Comparison of ENCODE assay signal across 9 cellular contexts in the genomic region with DNA sequence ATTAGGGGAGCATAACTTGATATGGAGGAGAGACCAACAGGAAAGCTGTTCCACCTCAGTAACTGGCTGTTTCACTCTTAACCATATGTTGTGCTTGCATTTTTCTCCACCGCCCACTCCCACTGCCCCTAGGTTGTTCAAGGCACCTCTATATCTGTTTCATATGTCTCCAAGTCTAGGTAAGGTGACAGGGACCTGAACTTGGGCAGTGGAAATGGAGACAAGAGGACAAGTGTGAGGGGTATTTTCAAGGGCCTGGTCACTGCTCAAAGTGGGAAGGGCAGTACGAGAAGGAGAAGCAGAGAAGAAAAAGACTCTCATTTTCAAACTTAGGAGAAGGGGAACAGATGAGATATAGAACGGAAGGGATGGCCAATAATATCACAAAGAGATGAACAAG. TPM values are rescaled to one million over a fixed set of nuclear protein-coding genes. Genes with fewer than 3 reads are reported as not detected.
DNase-seq lines count a peak whose midpoint lies in the region; ATAC-seq, FAIRE-seq and TF ChIP-seq lines count a peak whose summit lies in the region.
"Had no signal": no experiment of that assay in that cellular context is flagged by ENCODE, and none has a peak within 500 bp of the region (broad histone marks: within the 10 kb centered on the region; RNA-seq: fewer than 3 reads in every experiment).

No MANE protein-coding gene starts in this region.

- H3K9ac ChIP-seq in mesendoderm (ENCODE audit: low read length), result peak overlapping the region; percentile 100

- H3K79me2 ChIP-seq in mesendoderm (ENCODE audit: control insufficient read depth, insufficient read depth, low read length), result peaks cover 83% of the 10 kb centered on the region

- H3K4me1 ChIP-seq in RWPE2 (ENCODE audit: insufficient read depth, poor library complexity, severe bottlenecking), result peaks cover 61% of the 10 kb centered on the region
- H3K4me1 ChIP-seq in mesendoderm (ENCODE audit: control insufficient read depth, low read depth, low read length), result peaks cover 19% of the 10 kb centered on the region
- H3K4me1 ChIP-seq in ovary (ENCODE audit: insufficient read depth), result no peaks in the 10 kb centered on the region

- H3K27ac ChIP-seq in RWPE2 (ENCODE audit: poor library complexity, severe bottlenecking), result peak overlapping the region; percentile 96
- no peak overlapping the region for H3K27ac ChIP-seq in mesendoderm (ENCODE audit: low read depth, low read length)
- H3K27ac ChIP-seq in ovary, result no peak overlapping the region

- peak overlapping the region; percentile 77 for H3K4me2 ChIP-seq in mesendoderm (ENCODE audit: low read length)

- H2BK15ac ChIP-seq in mesendoderm (replicated peaks; ENCODE audit: low read depth), result no peak overlapping the region

- no peak overlapping the region for H3K18ac ChIP-seq in mesendoderm (ENCODE audit: low read length)

- H3K27me3 ChIP-seq in RWPE2 (ENCODE audit: insufficient read depth, poor library complexity, severe bottlenecking) (no peaks in the 10 kb centered on the region), mesendoderm (ENCODE audit: insufficient read depth, low read length, poor library complexity) (no peaks in the 10 kb centered on the region), ovary (no peaks in the 10 kb centered on the region)

- TF ChIP-seq POLR2A in GM12892 (IDR thresholded peaks at IDR 0.05; ENCODE audit: low read depth, low read length) (peak; percentile 49; the same call in 1 of the 2 replicates), ovary (IDR thresholded peaks at IDR 0.05) (no peak)

- H2BK120ac ChIP-seq in mesendoderm (ENCODE audit: low read depth, low read length), result no peak overlapping the region

- peak overlapping the region; percentile 56 for H3K56ac ChIP-seq in mesendoderm (ENCODE audit: low read length)

- no peak overlapping the region for H4K5ac ChIP-seq in mesendoderm (ENCODE audit: low read length)

- H2AK5ac ChIP-seq in mesendoderm (ENCODE audit: low read length), result no peak overlapping the region

- H4K8ac ChIP-seq in mesendoderm (ENCODE audit: low read depth, low read length), result no peak overlapping the region

- H3K4ac ChIP-seq in mesendoderm (ENCODE audit: low read depth, low read length), result no peak overlapping the region

- WGBS in mesendoderm (ENCODE audit: extremely low coverage, insufficient coverage, low lambda C conversion rate), result no CpG with 5 or more reads among the region's 3 CpGs
- WGBS in ovary, 3 donors, result 94 to 96% (median 96%) methylated on average over 3 of the region's 3 CpGs

- H2BK5ac ChIP-seq in mesendoderm (ENCODE audit: low read length), result no peak overlapping the region

- H3K23ac ChIP-seq in mesendoderm (ENCODE audit: low read length), result no peak overlapping the region

- no peaks in the 10 kb centered on the region for H3K79me1 ChIP-seq in mesendoderm (ENCODE audit: low read length)

- no peaks in the 10 kb centered on the region for H3K9me3 ChIP-seq in RWPE2 (ENCODE audit: severe bottlenecking)
- no peaks in the 10 kb centered on the region for H3K9me3 ChIP-seq in ovary

- no peak for TF ChIP-seq EP300 in ovary (IDR thresholded peaks at IDR 0.05)

- peaks cover 73% of the 10 kb centered on the region for H3K36me3 ChIP-seq in RWPE2 (ENCODE audit: low read depth)
- H3K36me3 ChIP-seq in mesendoderm (ENCODE audit: control insufficient read depth, insufficient read depth, low read length), result no peaks in the 10 kb centered on the region
- no peaks in the 10 kb centered on the region for H3K36me3 ChIP-seq in ovary

- H3K4me3 ChIP-seq in AG10803 (ENCODE audit: low read length) (peak overlapping the region; percentile 94), RWPE2 (ENCODE audit: severe bottlenecking) (peak overlapping the region; percentile 79), mesendoderm (ENCODE audit: low read length) (peak overlapping the region; percentile 16), ovary (no peak overlapping the region)

- intact Hi-C loops in ovary (cut with DNase I), result loop anchor here in 2 of 4 donors (5.0 to 10.0 kb wide), 2 partner anchors 99 to 107 kb away; a partner anchor contains a TSS

- no peak for DNase-seq in AG10803 (ENCODE audit: low read depth)
- no peak for DNase-seq in GM12892 (ENCODE audit: insufficient read length)
- DNase-seq in RWPE2 (ENCODE audit: low spot score), result no peak
- no peak for DNase-seq in mesendoderm
- no peak for DNase-seq in ovary
- no peak for DNase-seq in DMS53 (lab: John Stamatoyannopoulos, UW)
- no peak for DNase-seq in NCI-H187 treated with DMSO at 0.1 percent for 48 hours (lab: John Stamatoyannopoulos, UW)
- DNase-seq: activated T-cell treated with anti-CD3 and anti-CD28 coated beads, Interleukin-2, amount 50 U/mL, for 24 hours had no signal

- peak; percentile 33 for FAIRE-seq in GM12892 (lab: Jason Lieb, UNC)

- no peak for TF ChIP-seq CTCF in AG10803 (conservative IDR thresholded peaks at IDR 0.05; ENCODE audit: low read length)
- TF ChIP-seq CTCF in RWPE2 (IDR thresholded peaks at IDR 0.05; ENCODE audit: poor library complexity, severe bottlenecking), result no peak
- TF ChIP-seq CTCF in ovary (IDR thresholded peaks at IDR 0.05), result no peak

- ATAC-seq in RWPE2 (ENCODE audit: low read depth) (no peak), GM21360 (IDR thresholded peaks at IDR 0.05; ENCODE audit: unreplicated experiment) (no peak)

RNA-seq across cellular contexts. Expression of a gene that starts 3.1 kb away (rescaled TPM):
- polyA plus RNA-seq in GM12892 (2012; ENCODE audit: missing spikeins), result 56.2 TPM
- polyA plus RNA-seq in mesendoderm (2013, experiment 1 of 2), result 155 TPM
- polyA plus RNA-seq in mesendoderm (2013, experiment 2 of 2), result 154 TPM
- 10 to 100 TPM; 21.9 to 86.3 (median 28.6) TPM for total RNA-seq in ovary
- polyA plus RNA-seq in ovary, result 10 to 100 TPM in 1 of 2 donors, 1 to 10 TPM in 1; 4.6 to 20.4 TPM
